ENCODE assay signal across 18 cellular contexts in genomic region chr19:55619264-55619663, GRCh38. TPM values are rescaled to one million over a fixed set of nuclear protein-coding genes. Genes with fewer than 3 reads are reported as not detected.
DNase-seq lines count a peak whose midpoint lies in the region; ATAC-seq and TF ChIP-seq lines count a peak whose summit lies in the region.
"Had no signal": no experiment of that assay in that cellular context is flagged by ENCODE, and none has a peak within 500 bp of the region (broad histone marks: within the 10 kb centered on the region; RNA-seq: fewer than 3 reads in every experiment).

No MANE protein-coding gene starts in this region.

- no peak overlapping the region for H4K8ac ChIP-seq in mesendoderm (ENCODE audit: low read depth, low read length)

- peaks cover 47% of the 10 kb centered on the region for H3K36me3 Mint-ChIP-seq in Caco-2 (ENCODE audit: insufficient read depth, unreplicated experiment)

- H3K4me3 Mint-ChIP-seq in Caco-2 (ENCODE audit: unreplicated experiment) = no peak overlapping the region
- H3K4me3 Mint-ChIP-seq: memory B cell had no signal

- no peaks in the 10 kb centered on the region for H3K9me3 Mint-ChIP-seq in Caco-2 (ENCODE audit: unreplicated experiment)
- H3K9me3 Mint-ChIP-seq: neural progenitor cell had no signal

- intact Hi-C loops in Caco-2 (cut with micrococcal nuclease; ENCODE audit: unreplicated experiment) = no loop called here
- intact Hi-C loops in PC-3 (cut with micrococcal nuclease) = no loop called here
- intact Hi-C loops in esophagus squamous epithelium (cut with DNase I) = no loop called here
- intact Hi-C loops in gastrocnemius medialis (cut with DNase I; ENCODE audit: low total_unique reads) = no loop called here
- intact Hi-C loops in transverse colon (cut with DNase I; ENCODE audit: low total_unique reads) = loop anchor here (10.0 kb wide), 1 partner anchor 104 kb away; no protein-coding TSS in a partner anchor

- in situ Hi-C loops in gastrocnemius medialis (cut with MboI; ENCODE audit: low sequenced_read_pairs in 4 of 4) = no loop called here
- in situ Hi-C loops in transverse colon (cut with MboI; ENCODE audit: low pct_ligation_motif_present in 1 of 4, low pct_unique_long_range_greater_than_20kb in 1 of 4, low sequenced_read_pairs in 3 of 4) = no loop called here

- no peak overlapping the region for H3K27ac ChIP-seq in PC-3 (ENCODE audit: low read length)
- H3K27ac ChIP-seq in esophagus squamous epithelium = peak overlapping the region in 3 of 4 donors; percentile 5 to 39 (median 10)
- peak overlapping the region; percentile 31 to 99 (median 98) for H3K27ac ChIP-seq in gastrocnemius medialis
- H3K27ac ChIP-seq in transverse colon = no peak overlapping the region
- H3K27ac ChIP-seq in mesendoderm (ENCODE audit: low read depth, low read length) = no peak overlapping the region
- H3K27ac ChIP-seq: neural progenitor cell had no signal

- no peaks in the 10 kb centered on the region for H3K9me2 ChIP-seq in PC-3 (replicated peaks; ENCODE audit: low read length)

- no peak for TF ChIP-seq EP300 in transverse colon (IDR thresholded peaks at IDR 0.05; ENCODE audit: low read depth)

- H3K4ac ChIP-seq in mesendoderm (ENCODE audit: low read depth, low read length) = no peak overlapping the region

- BruUV-seq in Caco-2 (replicated peaks; lab: Mats Ljungman, UMichigan) (TSS peak; percentile 10), PC-3 (replicated peaks; lab: Mats Ljungman, UMichigan) (TSS peak; percentile 19)

- H3K4me2 ChIP-seq in PC-3 (ENCODE audit: low read length) = no peak overlapping the region
- no peak overlapping the region for H3K4me2 ChIP-seq in mesendoderm (ENCODE audit: low read length)
- H3K4me2 ChIP-seq: neural progenitor cell had no signal

- WGBS in esophagus squamous epithelium, 2 donors = 68 to 78% methylated on average over 2 of the region's 2 CpGs
- WGBS in transverse colon (ENCODE audit: low coverage in 1 of 2), 2 donors = 67 to 79% methylated on average over 1 to 2 of the region's 2 CpGs
- WGBS in mesendoderm (ENCODE audit: extremely low coverage, insufficient coverage, low lambda C conversion rate) = no CpG with 5 or more reads among the region's 2 CpGs

- H3K79me1 ChIP-seq in mesendoderm (ENCODE audit: low read length) = peaks cover 3% of the 10 kb centered on the region

- no peak overlapping the region for H2BK120ac ChIP-seq in mesendoderm (ENCODE audit: low read depth, low read length)

- TF ChIP-seq POLR2A in esophagus squamous epithelium (IDR thresholded peaks at IDR 0.05) = no peak
- TF ChIP-seq POLR2A in gastrocnemius medialis (IDR thresholded peaks at IDR 0.05) = no peak
- no peak for TF ChIP-seq POLR2A in transverse colon (IDR thresholded peaks at IDR 0.05)

- POLR2A ChIA-PET in Caco-2 (lab: Charles Lee) = no interaction called here
- POLR2A ChIA-PET in PC-3 (lab: Charles Lee; ENCODE audit: unreplicated experiment) = no interaction called here

- TF ChIP-seq CTCF in Caco-2 (IDR thresholded peaks at IDR 0.05; ENCODE audit: insufficient read depth in 1 of 2, low read depth in 1 of 2, low read length in 1 of 2, severe bottlenecking in 1 of 2, unreplicated experiment in 1 of 2) (no peak), PC-3 (conservative IDR thresholded peaks at IDR 0.05; ENCODE audit: low read depth, low read length) (no peak), esophagus squamous epithelium (IDR thresholded peaks at IDR 0.05) (no peak), gastrocnemius medialis (IDR thresholded peaks at IDR 0.05 in 4 of 5, conservative IDR thresholded peaks at IDR 0.05 in 1 of 5) (no peak), transverse colon (IDR thresholded peaks at IDR 0.05) (no peak)

- H3K4me1 Mint-ChIP-seq in Caco-2 (ENCODE audit: low read depth, unreplicated experiment) = peaks cover 7% of the 10 kb centered on the region

- no peaks in the 10 kb centered on the region for H3K27me3 Mint-ChIP-seq in Caco-2 (ENCODE audit: insufficient read depth, unreplicated experiment)
- H3K27me3 Mint-ChIP-seq: memory B cell had no signal

- no peak overlapping the region for H2BK15ac ChIP-seq in mesendoderm (replicated peaks; ENCODE audit: low read depth)

- H2AK5ac ChIP-seq in mesendoderm (ENCODE audit: low read length) = no peak overlapping the region

- no peaks in the 10 kb centered on the region for H3K27me3 ChIP-seq in Caco-2 (replicated peaks; ENCODE audit: control insufficient read depth, insufficient read depth, low read length)
- H3K27me3 ChIP-seq in PC-3 (ENCODE audit: low read length) = no peaks in the 10 kb centered on the region
- no peaks in the 10 kb centered on the region for H3K27me3 ChIP-seq in esophagus squamous epithelium
- no peaks in the 10 kb centered on the region for H3K27me3 ChIP-seq in gastrocnemius medialis
- no peaks in the 10 kb centered on the region for H3K27me3 ChIP-seq in transverse colon
- no peaks in the 10 kb centered on the region for H3K27me3 ChIP-seq in mesendoderm (ENCODE audit: insufficient read depth, low read length, poor library complexity)
- H3K27me3 ChIP-seq: BLaER1 treated with 17β-estradiol and CSF1 and Interleukin-3, amounts not matched to agents 10 nM and 100 nM; neural progenitor cell had no signal

- H3K23ac ChIP-seq in mesendoderm (ENCODE audit: low read length) = no peak overlapping the region

- no peak overlapping the region for H3K27ac Mint-ChIP-seq in Caco-2 (ENCODE audit: unreplicated experiment)
- H3K27ac Mint-ChIP-seq: memory B cell had no signal

- H3K4me3 ChIP-seq in Caco-2 (ENCODE audit: low read depth, low read length) = no peak overlapping the region
- H3K4me3 ChIP-seq in PC-3 (ENCODE audit: low read length) = no peak overlapping the region
- H3K4me3 ChIP-seq in esophagus squamous epithelium = no peak overlapping the region
- H3K4me3 ChIP-seq in gastrocnemius medialis = no peak overlapping the region
- H3K4me3 ChIP-seq in transverse colon = no peak overlapping the region
- H3K4me3 ChIP-seq in mesendoderm (ENCODE audit: low read length) = no peak overlapping the region
- H3K4me3 ChIP-seq: BLaER1 treated with 17β-estradiol and CSF1 and Interleukin-3, amounts not matched to agents 10 nM and 100 nM; neural progenitor cell had no signal

- DNase-seq in Caco-2 (no peak), PC-3 (no peak), esophagus squamous epithelium (lab: John Stamatoyannopoulos, UW) (no peak), gastrocnemius medialis (no peak), SW 1271 (lab: John Stamatoyannopoulos, UW) (no peak), transverse colon (no peak), mesendoderm (no peak)
- DNase-seq: activated CD4-positive, CD25-positive, alpha-beta regulatory T cell treated with anti-CD3 and anti-CD28 coated beads, Interleukin-2, amount 50 U/mL, for 72 hours; activated effector memory CD4-positive, alpha-beta T cell treated with Interleukin-2 at 50 U/mL for 16 hours; amniotic stem cell; NCI-H1092; NCI-H774; stimulated activated CD4-positive, alpha-beta T cell treated with anti-CD3 and anti-CD28 coated beads, Interleukin-1b, Interleukin-23, amount 100 ng/mL, for 48 hours; substantia nigra had no signal

- H3K4me1 ChIP-seq in Caco-2 (no peaks in the 10 kb centered on the region), PC-3 (ENCODE audit: insufficient read depth, low read length) (0 out of 2 replicates have a peak, but pooled peaks cover 4% of the 10 kb centered on the region), esophagus squamous epithelium (peaks cover 2 to 30% (median 4%) of the 10 kb centered on the region in 3 donors), gastrocnemius medialis (peaks cover 32 to 40% of the 10 kb centered on the region in 2 donors), transverse colon (peaks cover 0 to 8% (median 3%) of the 10 kb centered on the region in 4 donors), mesendoderm (ENCODE audit: control insufficient read depth, low read depth, low read length) (no peaks in the 10 kb centered on the region)
- H3K4me1 ChIP-seq: neural progenitor cell had no signal

- peaks cover 8% of the 10 kb centered on the region for H3K79me2 ChIP-seq in PC-3 (ENCODE audit: low read length)
- H3K79me2 ChIP-seq in mesendoderm (ENCODE audit: control insufficient read depth, insufficient read depth, low read length) = no peaks in the 10 kb centered on the region

- 0 out of 2 replicates have a peak, but pooled peaks cover 6% of the 10 kb centered on the region for H3K9me3 ChIP-seq in Caco-2
- no peaks in the 10 kb centered on the region for H3K9me3 ChIP-seq in PC-3 (ENCODE audit: low read length)
- no peaks in the 10 kb centered on the region for H3K9me3 ChIP-seq in esophagus squamous epithelium
- H3K9me3 ChIP-seq in gastrocnemius medialis = no peaks in the 10 kb centered on the region
- no peaks in the 10 kb centered on the region for H3K9me3 ChIP-seq in transverse colon
- H3K9me3 ChIP-seq: BLaER1 treated with 17β-estradiol and CSF1 and Interleukin-3, amounts not matched to agents 10 nM and 100 nM had no signal

- H3K36me3 ChIP-seq in Caco-2 (ENCODE audit: control insufficient read depth, insufficient read depth, low read length) = no peaks in the 10 kb centered on the region; the same call in 1 of the 2 replicates
- H3K36me3 ChIP-seq in PC-3 (ENCODE audit: low read depth, low read length) = no peaks in the 10 kb centered on the region; the same call in 1 of the 2 replicates
- H3K36me3 ChIP-seq in esophagus squamous epithelium = peaks cover 14 to 61% (median 26%) of the 10 kb centered on the region in 3 donors
- H3K36me3 ChIP-seq in gastrocnemius medialis = peaks cover 0 to 26% of the 10 kb centered on the region in 2 donors
- peaks cover 0 to 22% (median 10%) of the 10 kb centered on the region in 4 donors for H3K36me3 ChIP-seq in transverse colon
- H3K36me3 ChIP-seq in mesendoderm (ENCODE audit: control insufficient read depth, insufficient read depth, low read length) = peaks cover 4% of the 10 kb centered on the region
- H3K36me3 ChIP-seq: neural progenitor cell had no signal

- H2AFZ ChIP-seq in PC-3 (ENCODE audit: low read length) = no peak overlapping the region
- H2AFZ ChIP-seq: neural progenitor cell had no signal

- no peaks in the 10 kb centered on the region for H3F3A ChIP-seq in PC-3 (ENCODE audit: low read length, unreplicated experiment)

- H3K9ac ChIP-seq in PC-3 (ENCODE audit: low read length) = no peak overlapping the region
- no peak overlapping the region for H3K9ac ChIP-seq in mesendoderm (ENCODE audit: low read length)
- H3K9ac ChIP-seq: BLaER1 treated with 17β-estradiol and CSF1 and Interleukin-3, amounts not matched to agents 10 nM and 100 nM; neural progenitor cell had no signal

- no peak overlapping the region for H4K5ac ChIP-seq in mesendoderm (ENCODE audit: low read length)

- H3K56ac ChIP-seq in mesendoderm (ENCODE audit: low read length) = no peak overlapping the region

- no peak overlapping the region for H3K18ac ChIP-seq in mesendoderm (ENCODE audit: low read length)

- no peak overlapping the region for H2BK5ac ChIP-seq in mesendoderm (ENCODE audit: low read length)

- H4K20me1 ChIP-seq in PC-3 (ENCODE audit: low read length) = peaks cover 4% of the 10 kb centered on the region; the same call in 1 of the 2 replicates

- CTCF ChIA-PET in Caco-2 (lab: Charles Lee) (interaction anchor here (0.6 kb wide), 1 partner anchor 58 kb away, joined by 9 read pairs; no protein-coding TSS in a partner anchor), PC-3 (lab: Charles Lee) (no interaction called here)

- no peak for ATAC-seq in PC-3
- no peak for ATAC-seq in gastrocnemius medialis
- ATAC-seq: right cardiac atrium had no signal

RNA-seq across cellular contexts. Expression of gene ZNF784, which starts 5.1 kb away (rescaled TPM):
- total RNA-seq in Caco-2 (2022) (8.5 and 10.2 TPM in 2 replicates), PC-3 (2014; rRNA removed) (9.0 and 18.0 TPM in 2 replicates), esophagus squamous epithelium (1 to 10 TPM; 2.9 to 6.9 (median 4.4) TPM), gastrocnemius medialis (1 to 10 TPM; 6.0 to 10.0 (median 8.2) TPM), transverse colon (10 to 100 TPM; 11.1 to 27.7 (median 14.5) TPM)
- 3.9 TPM for polyA plus RNA-seq in mesendoderm (2013, experiment 1 of 2)
- 4.4 TPM for polyA plus RNA-seq in mesendoderm (2013, experiment 2 of 2)

RNA-seq across cellular contexts. Expression of gene ZNF865, which starts 13.8 kb away (rescaled TPM):
- 13.2 and 14.5 TPM in 2 replicates for total RNA-seq in Caco-2 (2022)
- total RNA-seq in PC-3 (2014; rRNA removed) = 5.5 and 8.2 TPM in 2 replicates
- 1 to 10 TPM; 2.7 to 5.3 (median 3.3) TPM for total RNA-seq in esophagus squamous epithelium
- 10 to 100 TPM; 10.3 to 23.4 (median 15.2) TPM for total RNA-seq in gastrocnemius medialis
- total RNA-seq in transverse colon = 10 to 100 TPM in 2 of 4 donors, 1 to 10 TPM in 2; 8.3 to 50.1 (median 13.4) TPM
- 4.8 TPM for polyA plus RNA-seq in mesendoderm (2013, experiment 1 of 2)
- polyA plus RNA-seq in mesendoderm (2013, experiment 2 of 2) = 4.8 TPM

RNA-seq across cellular contexts. Expression of gene ZNF524, which starts 19.2 kb away (rescaled TPM):
- total RNA-seq in Caco-2 (2022) (10.8 and 11.1 TPM in 2 replicates), PC-3 (2014; rRNA removed) (27.7 and 33.1 TPM in 2 replicates), esophagus squamous epithelium (10 to 100 TPM; 17.7 to 25.9 (median 22.9) TPM), gastrocnemius medialis (10 to 100 TPM; 35.6 to 61.7 (median 47.0) TPM), transverse colon (10 to 100 TPM; 17.7 to 51.1 (median 37.9) TPM)
- polyA plus RNA-seq in mesendoderm (2013, experiment 1 of 2) = 1.8 TPM
- polyA plus RNA-seq in mesendoderm (2013, experiment 2 of 2) = 1.8 TPM

RNA-seq across cellular contexts. Expression of gene FIZ1, which starts 19.9 kb away (rescaled TPM):
- total RNA-seq in Caco-2 (2022) = 27.2 and 27.7 TPM in 2 replicates
- total RNA-seq in PC-3 (2014; rRNA removed) = 11.6 and 11.7 TPM in 2 replicates
- 10 to 100 TPM in 1 of 4 donors, 1 to 10 TPM in 3; 5.8 to 12.7 (median 7.9) TPM for total RNA-seq in esophagus squamous epithelium
- total RNA-seq in gastrocnemius medialis = 10 to 100 TPM in 1 of 4 donors, 1 to 10 TPM in 3; 6.8 to 11.2 (median 7.4) TPM
- 100 to 1,000 TPM in 1 of 4 donors, 10 to 100 TPM in 1, 1 to 10 TPM in 2; 8.5 to 137 (median 18.3) TPM for total RNA-seq in transverse colon
- 13.5 TPM for polyA plus RNA-seq in mesendoderm (2013, experiment 1 of 2)
- polyA plus RNA-seq in mesendoderm (2013, experiment 2 of 2) = 13.7 TPM

RNA-seq across cellular contexts. Expression of gene ZNF580, which starts 21.5 kb away (rescaled TPM):
- total RNA-seq in Caco-2 (2022) (38.5 and 41.4 TPM in 2 replicates), PC-3 (2014; rRNA removed) (15.2 and 23.9 TPM in 2 replicates), esophagus squamous epithelium (10 to 100 TPM in 3 of 4 donors, 1 to 10 TPM in 1; 8.8 to 19.1 (median 12.9) TPM), gastrocnemius medialis (10 to 100 TPM in 1 of 4 donors, 1 to 10 TPM in 3; 1.5 to 12.3 (median 7.2) TPM), transverse colon (100 to 1,000 TPM in 1 of 4 donors, 10 to 100 TPM in 3; 15.2 to 154 (median 25.7) TPM)
- polyA plus RNA-seq in mesendoderm (2013, experiment 1 of 2) = 12.1 TPM
- polyA plus RNA-seq in mesendoderm (2013, experiment 2 of 2) = 13.5 TPM

Comparison
In these comparisons a context has a peak if more than half of its experiments do, and no peak if none do; other contexts are left out.
1. H3K27ac ChIP-seq: peak in esophagus squamous epithelium (3 of 4) and gastrocnemius medialis (4 of 4); none in PC-3 (single experiment), transverse colon (0 of 4) and mesendoderm (single experiment).